In genomic region chr22:50260434-50260800, GRCh38 we compare ENCODE assay signal across 8 cellular contexts. TPM values are rescaled to one million over a fixed set of nuclear protein-coding genes. Genes with fewer than 3 reads are reported as not detected.
DNase-seq lines count a peak whose midpoint lies in the region; ATAC-seq and TF ChIP-seq lines count a peak whose summit lies in the region.

No MANE protein-coding gene starts in this region.

- no peak overlapping the region for H2BK5ac ChIP-seq in mesendoderm (ENCODE audit: low read length)

- no peak overlapping the region for H3K18ac ChIP-seq in mesendoderm (ENCODE audit: low read length)

- H3K79me1 ChIP-seq in mesendoderm (ENCODE audit: low read length): no peaks in the 10 kb centered on the region

- H2BK15ac ChIP-seq in mesendoderm (replicated peaks; ENCODE audit: low read depth): no peak overlapping the region

- H3K27me3 ChIP-seq in AG04450 (ENCODE audit: control insufficient read depth, insufficient read depth, low read length) (no peaks in the 10 kb centered on the region), HL-60 (ENCODE audit: insufficient read depth, poor library complexity, severe bottlenecking) (no peaks in the 10 kb centered on the region), mesendoderm (ENCODE audit: insufficient read depth, low read length, poor library complexity) (no peaks in the 10 kb centered on the region)
- peaks cover 4% of the 10 kb centered on the region in 2 donors for H3K27me3 ChIP-seq in naive thymus-derived CD4-positive, alpha-beta T cell (ENCODE audit: control insufficient read depth in 2 of 2, insufficient read depth in 2 of 2, low read length in 2 of 2)

- peak overlapping the region; percentile 45 for H2AK5ac ChIP-seq in mesendoderm (ENCODE audit: low read length)

- H3K27ac ChIP-seq in AG04450 (ENCODE audit: low read depth, low read length): peak overlapping the region; percentile 57
- peak overlapping the region; percentile 63 for H3K27ac ChIP-seq in HL-60 (replicated peaks)
- no peak overlapping the region for H3K27ac ChIP-seq in mesendoderm (ENCODE audit: low read depth, low read length)
- H3K27ac ChIP-seq in naive thymus-derived CD4-positive, alpha-beta T cell (ENCODE audit: low read depth, low read length): no peak overlapping the region

- no peak overlapping the region for H4K5ac ChIP-seq in mesendoderm (ENCODE audit: low read length)

- no peak overlapping the region for H4K8ac ChIP-seq in mesendoderm (ENCODE audit: low read depth, low read length)

- no CpG with 5 or more reads among the region's 11 CpGs for WGBS in mesendoderm (ENCODE audit: extremely low coverage, insufficient coverage, low lambda C conversion rate)

- CTCF ChIA-PET in AG04450 (lab: Charles Lee): interaction anchor here (1.3 kb wide), 1 partner anchor 9 kb away, joined by 4 read pairs; the partner anchor contains the start of gene HDAC10
- CTCF ChIA-PET in naive thymus-derived CD4-positive, alpha-beta T cell (lab: Charles Lee): no interaction called here

- peaks cover 0 to 8% (median 6%) of the 10 kb centered on the region in 7 donors for H3K4me1 Mint-ChIP-seq in naive thymus-derived CD4-positive, alpha-beta T cell

- peak overlapping the region; percentile 93 for H3K56ac ChIP-seq in mesendoderm (ENCODE audit: low read length)

- no peaks in the 10 kb centered on the region for H3K79me2 ChIP-seq in mesendoderm (ENCODE audit: control insufficient read depth, insufficient read depth, low read length)

- no peak overlapping the region for H3K4ac ChIP-seq in mesendoderm (ENCODE audit: low read depth, low read length)

- H3K9ac ChIP-seq in mesendoderm (ENCODE audit: low read length): peak overlapping the region; percentile 82

- H3K36me3 ChIP-seq in mesendoderm (ENCODE audit: control insufficient read depth, insufficient read depth, low read length): no peaks in the 10 kb centered on the region
- H3K36me3 ChIP-seq in naive thymus-derived CD4-positive, alpha-beta T cell (ENCODE audit: control insufficient read depth in 2 of 3, insufficient read depth in 3 of 3, low read length in 3 of 3): no peaks in the 10 kb centered on the region

- no peak overlapping the region for H3K23ac ChIP-seq in mesendoderm (ENCODE audit: low read length)

- intact Hi-C loops in naive thymus-derived CD4-positive, alpha-beta T cell (cut with micrococcal nuclease): no loop called here

- H3K4me2 ChIP-seq in mesendoderm (ENCODE audit: low read length): peak overlapping the region; percentile 62

- no peak for TF ChIP-seq CTCF in AG04450 (IDR thresholded peaks at IDR 0.05; ENCODE audit: low read depth, low read length)
- no peak for TF ChIP-seq CTCF in HL-60 (IDR thresholded peaks at IDR 0.05; ENCODE audit: insufficient read depth, low read length)
- no peak for TF ChIP-seq CTCF in astrocyte of the spinal cord (IDR thresholded peaks at IDR 0.05; ENCODE audit: low read depth, low read length)

- no peaks in the 10 kb centered on the region; the same call in 1 of the 2 replicates for H3K9me3 ChIP-seq in AG04450 (ENCODE audit: control insufficient read depth, insufficient read depth, low read length)
- no peaks in the 10 kb centered on the region for H3K9me3 ChIP-seq in naive thymus-derived CD4-positive, alpha-beta T cell (ENCODE audit: control insufficient read depth in 2 of 3, low read length in 3 of 3)

- H3K27me3 Mint-ChIP-seq in naive thymus-derived CD4-positive, alpha-beta T cell: peaks cover 4 to 29% (median 15%) of the 10 kb centered on the region in 5 donors

- peaks cover 0 to 3% (median 0%) of the 10 kb centered on the region in 5 donors for H3K36me3 Mint-ChIP-seq in naive thymus-derived CD4-positive, alpha-beta T cell

- H3K27ac Mint-ChIP-seq in naive thymus-derived CD4-positive, alpha-beta T cell: no peak overlapping the region

- H3K4me3 Mint-ChIP-seq in naive thymus-derived CD4-positive, alpha-beta T cell: peak overlapping the region in 2 of 10 donors; percentile 33

- DNase-seq in AG04450 (ENCODE audit: low read depth, low spot score): no peak
- DNase-seq in HL-60 (ENCODE audit: low read depth in 1 of 2, low spot score in 1 of 2): no peak
- DNase-seq in astrocyte of the spinal cord (ENCODE audit: low read depth, low spot score): no peak
- no peak for DNase-seq in mesendoderm
- no peak for DNase-seq in NCI-H2081 treated with DMSO at 0.1 percent for 48 hours (lab: John Stamatoyannopoulos, UW)
- no peak for DNase-seq in GF-D8 (lab: John Stamatoyannopoulos, UW)
- no peak for DNase-seq in naive thymus-derived CD4-positive, alpha-beta T cell

- H3K4me3 ChIP-seq in AG04450 (ENCODE audit: low read depth, low read length): peak overlapping the region; percentile 75
- H3K4me3 ChIP-seq in HL-60 (replicated peaks; ENCODE audit: insufficient read depth, low read length): peak overlapping the region; percentile 68
- peak overlapping the region; percentile 63 for H3K4me3 ChIP-seq in astrocyte of the spinal cord (ENCODE audit: low read depth, low read length)
- no peak overlapping the region for H3K4me3 ChIP-seq in mesendoderm (ENCODE audit: low read length)
- H3K4me3 ChIP-seq in naive thymus-derived CD4-positive, alpha-beta T cell (ENCODE audit: low read length): no peak overlapping the region

- no peak for ATAC-seq in HG03097 (IDR thresholded peaks at IDR 0.05; ENCODE audit: low FRiP score, unreplicated experiment)
- ATAC-seq in naive thymus-derived CD4-positive, alpha-beta T cell: no peak

- H2BK120ac ChIP-seq in mesendoderm (ENCODE audit: low read depth, low read length): no peak overlapping the region

- H3K4me1 ChIP-seq in mesendoderm (ENCODE audit: control insufficient read depth, low read depth, low read length): no peaks in the 10 kb centered on the region
- peaks cover 0 to 4% of the 10 kb centered on the region in 2 donors for H3K4me1 ChIP-seq in naive thymus-derived CD4-positive, alpha-beta T cell (ENCODE audit: control insufficient read depth in 2 of 2, insufficient read depth in 2 of 2, low read length in 2 of 2)

- POLR2A ChIA-PET in AG04450 (lab: Yijun Ruan, JAX): interaction anchor here (1.9 kb wide), 1 partner anchor 10 kb away, joined by 8 read pairs; the partner anchor contains the start of gene HDAC10
- POLR2A ChIA-PET in naive thymus-derived CD4-positive, alpha-beta T cell (lab: Charles Lee): no interaction called here

- in situ Hi-C loops in astrocyte of the spinal cord (cut with HindIII; ENCODE audit: low sequenced_read_pairs): no loop called here

- no peaks in the 10 kb centered on the region for H3K9me3 Mint-ChIP-seq in naive thymus-derived CD4-positive, alpha-beta T cell

RNA-seq across cellular contexts. Expression of gene MAPK12, which starts 1.1 kb away (rescaled TPM):
- 26.6 and 33.7 TPM in 2 replicates for polyA plus RNA-seq in AG04450 (2011; rRNA removed)
- polyA minus RNA-seq in AG04450 (2011; rRNA and poly(A)+ RNA removed): 32.0 and 45.4 TPM in 2 replicates
- polyA plus RNA-seq in mesendoderm (2013, experiment 1 of 2): 5.1 TPM
- 5.2 TPM for polyA plus RNA-seq in mesendoderm (2013, experiment 2 of 2)
- total RNA-seq in naive thymus-derived CD4-positive, alpha-beta T cell: 1 to 10 TPM; 1.7 to 6.2 (median 2.3) TPM
- polyA plus RNA-seq in naive thymus-derived CD4-positive, alpha-beta T cell: under 1 TPM in 1 of 2 donors, not detected in 1; 0.07 TPM

RNA-seq across cellular contexts. Expression of gene HDAC10, which starts 9.4 kb away (rescaled TPM):
- polyA plus RNA-seq in AG04450 (2011; rRNA removed): 7.0 and 9.9 TPM in 2 replicates
- 7.4 and 9.7 TPM in 2 replicates for polyA minus RNA-seq in AG04450 (2011; rRNA and poly(A)+ RNA removed)
- polyA plus RNA-seq in mesendoderm (2013, experiment 1 of 2): 8.9 TPM
- 8.2 TPM for polyA plus RNA-seq in mesendoderm (2013, experiment 2 of 2)
- total RNA-seq in naive thymus-derived CD4-positive, alpha-beta T cell: 100 to 1,000 TPM in 3 of 5 experiments, 10 to 100 TPM in 2; 95.9 to 139 (median 105) TPM
- 1 to 10 TPM; 7.1 to 9.8 TPM for polyA plus RNA-seq in naive thymus-derived CD4-positive, alpha-beta T cell

RNA-seq across cellular contexts. Expression of gene MAPK11, which starts 9.8 kb away (rescaled TPM):
- polyA plus RNA-seq in AG04450 (2011; rRNA removed): 6.7 and 9.6 TPM in 2 replicates
- 8.1 and 11.6 TPM in 2 replicates for polyA minus RNA-seq in AG04450 (2011; rRNA and poly(A)+ RNA removed)
- 0.42 TPM for polyA plus RNA-seq in mesendoderm (2013, experiment 1 of 2)
- 0.36 TPM for polyA plus RNA-seq in mesendoderm (2013, experiment 2 of 2)
- 10 to 100 TPM in 1 of 5 experiments, 1 to 10 TPM in 4; 1.3 to 22.9 (median 4.5) TPM for total RNA-seq in naive thymus-derived CD4-positive, alpha-beta T cell
- polyA plus RNA-seq in naive thymus-derived CD4-positive, alpha-beta T cell: under 1 TPM; 0.13 to 0.19 TPM

RNA-seq across cellular contexts. Expression of gene TUBGCP6, which starts 15.6 kb away (rescaled TPM):
- 8.5 and 10.8 TPM in 2 replicates for polyA plus RNA-seq in AG04450 (2011; rRNA removed)
- polyA minus RNA-seq in AG04450 (2011; rRNA and poly(A)+ RNA removed): 11.9 and 12.7 TPM in 2 replicates
- polyA plus RNA-seq in mesendoderm (2013, experiment 1 of 2): 8.0 TPM
- polyA plus RNA-seq in mesendoderm (2013, experiment 2 of 2): 7.6 TPM
- 100 to 1,000 TPM in 4 of 5 experiments, 10 to 100 TPM in 1; 67.8 to 146 (median 134) TPM for total RNA-seq in naive thymus-derived CD4-positive, alpha-beta T cell
- 10 to 100 TPM; 15.2 to 28.4 TPM for polyA plus RNA-seq in naive thymus-derived CD4-positive, alpha-beta T cell

RNA-seq across cellular contexts. Expression of gene PLXNB2, which starts 47.0 kb away (rescaled TPM):
- polyA plus RNA-seq in AG04450 (2011; rRNA removed): 68.0 and 110 TPM in 2 replicates
- 137 and 178 TPM in 2 replicates for polyA minus RNA-seq in AG04450 (2011; rRNA and poly(A)+ RNA removed)
- polyA plus RNA-seq in mesendoderm (2013, experiment 1 of 2): 34.1 TPM
- 33.7 TPM for polyA plus RNA-seq in mesendoderm (2013, experiment 2 of 2)
- 100 to 1,000 TPM in 1 of 5 experiments, 10 to 100 TPM in 2, 1 to 10 TPM in 2; 2.9 to 138 (median 12.6) TPM for total RNA-seq in naive thymus-derived CD4-positive, alpha-beta T cell
- under 1 TPM; 0.05 to 0.32 TPM for polyA plus RNA-seq in naive thymus-derived CD4-positive, alpha-beta T cell

Comparison
In these comparisons a context has a peak if more than half of its experiments do, and no peak if none do; other contexts are left out.
1. H3K27ac ChIP-seq: peak in AG04450 (single experiment) and HL-60 (single experiment); none in mesendoderm (single experiment) and naive thymus-derived CD4-positive, alpha-beta T cell (single experiment).
2. H3K4me3 ChIP-seq: peak in AG04450 (single experiment), HL-60 (single experiment) and astrocyte of the spinal cord (single experiment); none in mesendoderm (single experiment) and naive thymus-derived CD4-positive, alpha-beta T cell (single experiment).
3. RNA of gene MAPK12, which starts 1.1 kb away (polyA plus RNA-seq): 26.6 to 33.7 TPM in AG04450; 0.07 TPM in naive thymus-derived CD4-positive, alpha-beta T cell; every median in the first group is over 10 times any median in the second.